ENCODE assay signal across 8 cellular contexts in genomic region chr13:49300716-49301589, GRCh38. TPM values are rescaled to one million over a fixed set of nuclear protein-coding genes. Genes with fewer than 3 reads are reported as not detected.
DNase-seq lines count a peak whose midpoint lies in the region; ATAC-seq and TF ChIP-seq lines count a peak whose summit lies in the region.

No MANE protein-coding gene starts in this region.

- no peaks in the 10 kb centered on the region for H3K36me3 Mint-ChIP-seq in activated CD8-positive, alpha-beta T cell treated with anti-CD3 and anti-CD28 coated beads for 36 hours (ENCODE audit: low read depth)
- peaks cover 3% of the 10 kb centered on the region for H3K36me3 Mint-ChIP-seq in effector memory CD8-positive, alpha-beta T cell (ENCODE audit: insufficient read depth)

- TF ChIP-seq CTCF in activated CD8-positive, alpha-beta T cell treated with anti-CD3 and anti-CD28 coated beads for 36 hours (IDR thresholded peaks at IDR 0.05), result peak; percentile 78

- 0 out of 20 replicates have a peak overlapping the region, but pooled peaks of 1 of the 10 experiments have one; percentile 17 for H3K4me3 ChIP-seq in BLaER1 treated with 17β-estradiol and CSF1 and Interleukin-3, amounts not matched to agents 10 nM and 100 nM
- peak overlapping the region; percentile 30 for H3K4me3 ChIP-seq in mononuclear cell (ENCODE audit: low read length)

- H3K36me3 ChIP-seq in BLaER1 treated with 17β-estradiol and CSF1 and Interleukin-3, amounts not matched to agents 10 nM and 100 nM, result no peaks in the 10 kb centered on the region

- no peaks in the 10 kb centered on the region for H3K9me3 ChIP-seq in BLaER1 treated with 17β-estradiol and CSF1 and Interleukin-3, amounts not matched to agents 10 nM and 100 nM (replicated peaks in 1 of 11)
- H3K9me3 ChIP-seq in mononuclear cell (ENCODE audit: low read depth, low read length), result no peaks in the 10 kb centered on the region

- peak overlapping the region in 6 of 11 experiments; percentile 16 to 48 (median 32); a peak in 8 of 22 replicates for H3K9ac ChIP-seq in BLaER1 treated with 17β-estradiol and CSF1 and Interleukin-3, amounts not matched to agents 10 nM and 100 nM

- peak overlapping the region; percentile 73 for H3K27ac Mint-ChIP-seq in activated CD8-positive, alpha-beta T cell treated with anti-CD3 and anti-CD28 coated beads for 36 hours
- H3K27ac Mint-ChIP-seq in effector memory CD8-positive, alpha-beta T cell, result peak overlapping the region; percentile 65 to 81

- H3K4me1 Mint-ChIP-seq in activated CD8-positive, alpha-beta T cell treated with anti-CD3 and anti-CD28 coated beads for 36 hours (ENCODE audit: low read depth), result peaks cover 5% of the 10 kb centered on the region
- peaks cover 5 to 12% of the 10 kb centered on the region in 2 donors for H3K4me1 Mint-ChIP-seq in effector memory CD8-positive, alpha-beta T cell (ENCODE audit: low read depth in 2 of 2)

- CTCF ChIA-PET in activated CD8-positive, alpha-beta T cell treated with anti-CD3 and anti-CD28 coated beads for 36 hours (lab: Charles Lee), result interaction anchor here (0.7 to 2.3 kb wide), 13 partner anchors 9 to 307 kb away, joined by 3 to 28 read pairs (median 3); partner anchors contain the start of gene SETDB2

- POLR2A ChIA-PET in activated CD8-positive, alpha-beta T cell treated with anti-CD3 and anti-CD28 coated beads for 36 hours (lab: Charles Lee), result no interaction called here

- no peaks in the 10 kb centered on the region for H3K27me3 ChIP-seq in BLaER1 treated with 17β-estradiol and CSF1 and Interleukin-3, amounts not matched to agents 10 nM and 100 nM
- H3K27me3 ChIP-seq in mononuclear cell (ENCODE audit: insufficient read depth, low read length), result no peaks in the 10 kb centered on the region

- peak overlapping the region; percentile 46 for H3K4me3 Mint-ChIP-seq in activated CD8-positive, alpha-beta T cell treated with anti-CD3 and anti-CD28 coated beads for 36 hours
- H3K4me3 Mint-ChIP-seq in effector memory CD8-positive, alpha-beta T cell, result peak overlapping the region; percentile 78 to 86

- DNase-seq in NCI-H774 (lab: John Stamatoyannopoulos, UW), result peak; percentile 32
- DNase-seq in activated CD8-positive, alpha-beta T cell treated with anti-CD3 and anti-CD28 coated beads for 36 hours, result peak; percentile 77
- peak; percentile 51 to 60 (median 55) for DNase-seq in effector memory CD8-positive, alpha-beta T cell
- peak; percentile 41 to 44 for DNase-seq in stimulated activated CD8-positive, alpha-beta memory T cell treated with anti-CD3 and anti-CD28 coated beads, Interleukin-4, amount 100 ng/mL, for 4 hours (ENCODE audit: low read depth in 2 of 2, low spot score in 1 of 2)

- no peaks in the 10 kb centered on the region for H3K27me3 Mint-ChIP-seq in activated CD8-positive, alpha-beta T cell treated with anti-CD3 and anti-CD28 coated beads for 36 hours
- H3K27me3 Mint-ChIP-seq in effector memory CD8-positive, alpha-beta T cell, result no peaks in the 10 kb centered on the region

- peak overlapping the region; percentile 26 to 64 (median 54) for H3K4me2 ChIP-seq in BLaER1 treated with 17β-estradiol and CSF1 and Interleukin-3, amounts not matched to agents 10 nM and 100 nM

- intact Hi-C loops in activated CD8-positive, alpha-beta T cell treated with anti-CD3 and anti-CD28 coated beads for 36 hours (cut with micrococcal nuclease), result loop anchor here (1.0 kb wide), 1 partner anchor 306 kb away; no protein-coding TSS in a partner anchor

- ATAC-seq in GM19025 (IDR thresholded peaks at IDR 0.05; ENCODE audit: low read depth, unreplicated experiment) (peak; percentile 81), HG03342 (IDR thresholded peaks at IDR 0.05; ENCODE audit: unreplicated experiment) (peak; percentile 92)
- peak; percentile 97 for ATAC-seq in activated CD8-positive, alpha-beta T cell treated with anti-CD3 and anti-CD28 coated beads for 36 hours
- ATAC-seq in effector memory CD8-positive, alpha-beta T cell (replicated peaks), result peak; percentile 99

- H3K27ac ChIP-seq in BLaER1 treated with 17β-estradiol and CSF1 and Interleukin-3, amounts not matched to agents 10 nM and 100 nM, result peak overlapping the region in 5 of 11 experiments; percentile 8 to 38 (median 26); a peak in 4 of 22 replicates

- H4K20me1 ChIP-seq in BLaER1 treated with 17β-estradiol and CSF1 and Interleukin-3, amounts not matched to agents 10 nM and 100 nM, result no peaks in the 10 kb centered on the region; a peak in 1 of 22 replicates

- no peaks in the 10 kb centered on the region for H3K9me3 Mint-ChIP-seq in activated CD8-positive, alpha-beta T cell treated with anti-CD3 and anti-CD28 coated beads for 36 hours
- no peaks in the 10 kb centered on the region for H3K9me3 Mint-ChIP-seq in effector memory CD8-positive, alpha-beta T cell

- H3K4me1 ChIP-seq in BLaER1 treated with 17β-estradiol and CSF1 and Interleukin-3, amounts not matched to agents 10 nM and 100 nM, result peaks cover 7 to 56% (median 43%) of the 10 kb centered on the region in 10 experiments; a peak in 19 of 20 replicates
- H3K4me1 ChIP-seq in mononuclear cell (ENCODE audit: insufficient read depth, low read length), result peaks cover 8% of the 10 kb centered on the region

RNA-seq across cellular contexts. Expression of gene CDADC1, which starts 53.2 kb away (rescaled TPM):
- 1 to 10 TPM; 8.6 to 9.0 TPM for total RNA-seq in activated CD8-positive, alpha-beta T cell treated with anti-CD3 and anti-CD28 coated beads for 36 hours
- 4.6 TPM for total RNA-seq in mononuclear cell
